Comparison of ENCODE assay signal across 2 cellular contexts in the genomic region with DNA sequence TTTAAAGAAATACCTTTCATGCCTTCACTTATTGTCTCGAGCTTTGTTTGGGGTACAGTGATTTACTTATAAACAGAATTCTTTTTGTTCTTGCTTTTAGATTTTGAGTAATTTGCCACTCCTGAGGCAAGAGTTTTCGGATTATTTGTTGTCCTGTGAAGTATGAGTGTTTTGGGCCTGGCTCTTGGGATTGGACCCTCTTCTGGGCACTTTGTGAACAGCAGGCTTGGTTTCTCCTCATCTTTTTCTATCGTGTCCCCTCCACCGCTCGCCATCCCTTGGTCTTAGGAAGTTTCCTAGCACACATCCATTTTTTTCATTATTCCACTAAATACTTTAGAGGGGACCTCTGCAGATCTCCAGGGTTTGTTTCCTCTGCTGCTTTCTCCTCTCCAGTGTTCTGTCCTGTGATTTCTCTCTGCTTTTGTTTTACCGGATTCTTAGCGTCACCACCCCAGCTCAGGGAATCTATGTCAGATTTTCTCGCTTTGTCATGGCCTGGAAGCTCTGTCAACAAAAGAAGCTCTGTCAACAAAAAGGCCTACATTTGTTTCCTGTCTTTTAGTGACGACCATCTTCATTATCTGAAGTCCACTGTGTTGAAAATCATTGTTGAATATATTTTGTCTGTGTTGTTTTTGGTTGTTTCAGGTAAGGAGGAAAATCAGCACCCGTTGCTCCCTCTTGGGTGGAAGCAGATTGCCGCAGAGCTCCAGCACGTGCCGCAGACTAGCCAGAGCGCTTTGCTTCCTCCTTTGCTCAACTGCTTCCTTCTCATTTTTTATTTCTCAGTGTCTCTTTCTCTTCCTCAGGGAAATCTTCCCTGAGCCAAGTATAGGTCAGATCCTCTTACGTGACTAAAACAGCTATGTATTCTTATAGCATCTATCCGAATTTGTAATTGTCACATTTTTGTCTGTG.
TF ChIP-seq lines count a peak whose summit lies in the region.

No MANE protein-coding gene starts in this region.

TF ChIP-seq in IMR-90, 13 proteins besides CTCF, POLR2A, EP300 and RAD21:
- TF ChIP-seq SMC3 (IDR thresholded peaks at IDR 0.05; ENCODE audit: low read depth, low read length): no peak
- TF ChIP-seq CHD1 (IDR thresholded peaks at IDR 0.05; ENCODE audit: low read depth, low read length): no peak
- no peak for TF ChIP-seq CEBPB (IDR thresholded peaks at IDR 0.05; ENCODE audit: low read depth, low read length)
- no peak for TF ChIP-seq RCOR1 (IDR thresholded peaks at IDR 0.05; ENCODE audit: insufficient replicate concordance, low read length)
- TF ChIP-seq RFX5 (IDR thresholded peaks at IDR 0.05; ENCODE audit: low read depth, low read length): no peak
- no peak for TF ChIP-seq MXI1 (IDR thresholded peaks at IDR 0.05; ENCODE audit: borderline replicate concordance, low read depth, low read length)
- no peak for TF ChIP-seq FOS (IDR thresholded peaks at IDR 0.05; ENCODE audit: low read depth, low read length)
- no peak for TF ChIP-seq BHLHE40 (IDR thresholded peaks at IDR 0.05; ENCODE audit: low read depth, low read length)
- TF ChIP-seq NFE2L2 (IDR thresholded peaks at IDR 0.05; ENCODE audit: low read depth, low read length): no peak
- TF ChIP-seq MAZ (IDR thresholded peaks at IDR 0.05; ENCODE audit: borderline replicate concordance, low read depth, low read length): no peak
- TF ChIP-seq, protein P1, sequence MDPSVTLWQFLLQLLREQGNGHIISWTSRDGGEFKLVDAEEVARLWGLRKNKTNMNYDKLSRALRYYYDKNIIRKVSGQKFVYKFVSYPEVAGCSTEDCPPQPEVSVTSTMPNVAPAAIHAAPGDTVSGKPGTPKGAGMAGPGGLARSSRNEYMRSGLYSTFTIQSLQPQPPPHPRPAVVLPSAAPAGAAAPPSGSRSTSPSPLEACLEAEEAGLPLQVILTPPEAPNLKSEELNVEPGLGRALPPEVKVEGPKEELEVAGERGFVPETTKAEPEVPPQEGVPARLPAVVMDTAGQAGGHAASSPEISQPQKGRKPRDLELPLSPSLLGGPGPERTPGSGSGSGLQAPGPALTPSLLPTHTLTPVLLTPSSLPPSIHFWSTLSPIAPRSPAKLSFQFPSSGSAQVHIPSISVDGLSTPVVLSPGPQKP (IDR thresholded peaks at IDR 0.05; ENCODE audit: borderline replicate concordance, low read depth, low read length): no peak
- TF ChIP-seq, protein P2, sequence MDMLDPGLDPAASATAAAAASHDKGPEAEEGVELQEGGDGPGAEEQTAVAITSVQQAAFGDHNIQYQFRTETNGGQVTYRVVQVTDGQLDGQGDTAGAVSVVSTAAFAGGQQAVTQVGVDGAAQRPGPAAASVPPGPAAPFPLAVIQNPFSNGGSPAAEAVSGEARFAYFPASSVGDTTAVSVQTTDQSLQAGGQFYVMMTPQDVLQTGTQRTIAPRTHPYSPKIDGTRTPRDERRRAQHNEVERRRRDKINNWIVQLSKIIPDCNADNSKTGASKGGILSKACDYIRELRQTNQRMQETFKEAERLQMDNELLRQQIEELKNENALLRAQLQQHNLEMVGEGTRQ (IDR thresholded peaks at IDR 0.05; ENCODE audit: low read depth, low read length): no peak

TF ChIP-seq in HepG2, 621 proteins besides CTCF, POLR2A, EP300 and RAD21:
- TF ChIP-seq BRCA1 (CRISPR knock-in tag; IDR thresholded peaks at IDR 0.05) (no peak), SMC3 (IDR thresholded peaks at IDR 0.05; ENCODE audit: low read length) (peak; percentile 17; the same call in 1 of the 2 replicates)
